8 cellular contexts compared by ENCODE assay signal in genomic region chr7:25720427-25720826, GRCh38.
DNase-seq lines count a peak whose midpoint lies in the region; ATAC-seq and TF ChIP-seq lines count a peak whose summit lies in the region.

No MANE protein-coding gene starts in this region.

- no peaks in the 10 kb centered on the region for H3K9me3 ChIP-seq in Peyer's patch
- no peaks in the 10 kb centered on the region for H3K9me3 ChIP-seq in CD4-positive, alpha-beta memory T cell (ENCODE audit: control insufficient read depth in 1 of 2, low read length in 2 of 2)

- H3K27ac ChIP-seq in Peyer's patch, result no peak overlapping the region
- no peak overlapping the region for H3K27ac ChIP-seq in CD4-positive, alpha-beta memory T cell (ENCODE audit: low read depth, low read length)

- no peak overlapping the region for H3K27ac Mint-ChIP-seq in CD4-positive, alpha-beta memory T cell

- H3K36me3 Mint-ChIP-seq in CD4-positive, alpha-beta memory T cell, result no peaks in the 10 kb centered on the region

- H3K4me1 Mint-ChIP-seq in CD4-positive, alpha-beta memory T cell, result no peaks in the 10 kb centered on the region

- TF ChIP-seq POLR2A in Peyer's patch (IDR thresholded peaks at IDR 0.05), result no peak

- CTCF ChIA-PET in CD4-positive, alpha-beta memory T cell (lab: Charles Lee; ENCODE audit: partially characterized antibody), result no interaction called here

- peaks cover 13 to 14% of the 10 kb centered on the region in 2 donors for H3K27me3 Mint-ChIP-seq in CD4-positive, alpha-beta memory T cell

- H3K4me3 Mint-ChIP-seq in CD4-positive, alpha-beta memory T cell, result no peak overlapping the region

- no peaks in the 10 kb centered on the region for H3K27me3 ChIP-seq in Peyer's patch
- H3K27me3 ChIP-seq in CD4-positive, alpha-beta memory T cell (ENCODE audit: insufficient read depth, low read length), result no peaks in the 10 kb centered on the region

- peaks cover 0 to 1% (median 0%) of the 10 kb centered on the region in 8 donors for H3K9me3 Mint-ChIP-seq in CD4-positive, alpha-beta memory T cell

- POLR2A ChIA-PET in CD4-positive, alpha-beta memory T cell (lab: Charles Lee; ENCODE audit: partially characterized antibody), result no interaction called here

- TF ChIP-seq CTCF in AG09319 (IDR thresholded peaks at IDR 0.05; ENCODE audit: low read depth, low read length) (peak; percentile 44), GM12874 (IDR thresholded peaks at IDR 0.05; ENCODE audit: insufficient read depth, low read depth, low read length) (peak; percentile 39; the same call in 1 of the 2 replicates), Peyer's patch (IDR thresholded peaks at IDR 0.05) (peak in 4 of 6 experiments; percentile 13 to 30 (median 24))

- DNase-seq in AG09319 (ENCODE audit: extremely low read depth, low read depth) (no peak), Peyer's patch (no peak), islet precursor cell (peak; percentile 58)
- DNase-seq in stimulated activated CD4-positive, alpha-beta T cell treated with anti-CD3 and anti-CD28 coated beads, Interleukin-1b, Interleukin-23, amount 100 ng/mL, for 48 hours, result no peak
- DNase-seq in CD4-positive, alpha-beta memory T cell, result no peak

- H3K4me3 ChIP-seq in Peyer's patch, result no peak overlapping the region
- no peak overlapping the region for H3K4me3 ChIP-seq in CD4-positive, alpha-beta memory T cell (ENCODE audit: low read length in 2 of 2)

- no peak for ATAC-seq in HG03342 (IDR thresholded peaks at IDR 0.05; ENCODE audit: unreplicated experiment)
- ATAC-seq in HG03354 (IDR thresholded peaks at IDR 0.05; ENCODE audit: poor library complexity, severe bottlenecking, unreplicated experiment), result no peak

- intact Hi-C loops in CD4-positive, alpha-beta memory T cell (cut with micrococcal nuclease), result no loop called here

- H3K4me1 ChIP-seq in Peyer's patch, result no peaks in the 10 kb centered on the region
- H3K4me1 ChIP-seq in CD4-positive, alpha-beta memory T cell (ENCODE audit: insufficient read depth, low read length), result no peaks in the 10 kb centered on the region

- no peaks in the 10 kb centered on the region for H3K36me3 ChIP-seq in Peyer's patch
- no peaks in the 10 kb centered on the region for H3K36me3 ChIP-seq in CD4-positive, alpha-beta memory T cell (ENCODE audit: insufficient read depth, low read length)
